2 cellular contexts compared by ENCODE assay signal in the genomic region with DNA sequence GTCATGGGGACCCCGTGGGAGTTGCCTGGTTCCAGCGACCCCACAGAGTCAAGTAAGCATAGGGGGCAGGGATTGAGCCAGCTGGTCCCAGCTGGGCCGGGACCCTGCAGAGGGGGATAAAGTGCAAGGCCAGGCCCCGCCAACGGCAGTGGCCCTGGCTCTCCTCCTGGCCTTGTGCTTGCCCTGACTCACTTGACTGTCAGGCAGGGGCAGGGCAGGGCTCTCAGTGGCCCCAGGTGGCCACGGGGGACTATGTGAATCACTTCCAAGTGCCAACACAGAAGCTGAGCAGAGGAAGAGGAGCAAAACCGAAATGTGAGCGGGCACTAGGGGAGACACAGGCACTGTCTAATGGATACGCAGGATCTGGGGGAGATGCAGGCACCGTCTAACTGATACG.
TF ChIP-seq lines count a peak whose summit lies in the region.

No MANE protein-coding gene starts in this region.

TF ChIP-seq in H1, 55 proteins besides CTCF, POLR2A, EP300 and RAD21:
- no peak for TF ChIP-seq SP4 (IDR thresholded peaks at IDR 0.05; ENCODE audit: low read length)
- TF ChIP-seq, protein P1, sequence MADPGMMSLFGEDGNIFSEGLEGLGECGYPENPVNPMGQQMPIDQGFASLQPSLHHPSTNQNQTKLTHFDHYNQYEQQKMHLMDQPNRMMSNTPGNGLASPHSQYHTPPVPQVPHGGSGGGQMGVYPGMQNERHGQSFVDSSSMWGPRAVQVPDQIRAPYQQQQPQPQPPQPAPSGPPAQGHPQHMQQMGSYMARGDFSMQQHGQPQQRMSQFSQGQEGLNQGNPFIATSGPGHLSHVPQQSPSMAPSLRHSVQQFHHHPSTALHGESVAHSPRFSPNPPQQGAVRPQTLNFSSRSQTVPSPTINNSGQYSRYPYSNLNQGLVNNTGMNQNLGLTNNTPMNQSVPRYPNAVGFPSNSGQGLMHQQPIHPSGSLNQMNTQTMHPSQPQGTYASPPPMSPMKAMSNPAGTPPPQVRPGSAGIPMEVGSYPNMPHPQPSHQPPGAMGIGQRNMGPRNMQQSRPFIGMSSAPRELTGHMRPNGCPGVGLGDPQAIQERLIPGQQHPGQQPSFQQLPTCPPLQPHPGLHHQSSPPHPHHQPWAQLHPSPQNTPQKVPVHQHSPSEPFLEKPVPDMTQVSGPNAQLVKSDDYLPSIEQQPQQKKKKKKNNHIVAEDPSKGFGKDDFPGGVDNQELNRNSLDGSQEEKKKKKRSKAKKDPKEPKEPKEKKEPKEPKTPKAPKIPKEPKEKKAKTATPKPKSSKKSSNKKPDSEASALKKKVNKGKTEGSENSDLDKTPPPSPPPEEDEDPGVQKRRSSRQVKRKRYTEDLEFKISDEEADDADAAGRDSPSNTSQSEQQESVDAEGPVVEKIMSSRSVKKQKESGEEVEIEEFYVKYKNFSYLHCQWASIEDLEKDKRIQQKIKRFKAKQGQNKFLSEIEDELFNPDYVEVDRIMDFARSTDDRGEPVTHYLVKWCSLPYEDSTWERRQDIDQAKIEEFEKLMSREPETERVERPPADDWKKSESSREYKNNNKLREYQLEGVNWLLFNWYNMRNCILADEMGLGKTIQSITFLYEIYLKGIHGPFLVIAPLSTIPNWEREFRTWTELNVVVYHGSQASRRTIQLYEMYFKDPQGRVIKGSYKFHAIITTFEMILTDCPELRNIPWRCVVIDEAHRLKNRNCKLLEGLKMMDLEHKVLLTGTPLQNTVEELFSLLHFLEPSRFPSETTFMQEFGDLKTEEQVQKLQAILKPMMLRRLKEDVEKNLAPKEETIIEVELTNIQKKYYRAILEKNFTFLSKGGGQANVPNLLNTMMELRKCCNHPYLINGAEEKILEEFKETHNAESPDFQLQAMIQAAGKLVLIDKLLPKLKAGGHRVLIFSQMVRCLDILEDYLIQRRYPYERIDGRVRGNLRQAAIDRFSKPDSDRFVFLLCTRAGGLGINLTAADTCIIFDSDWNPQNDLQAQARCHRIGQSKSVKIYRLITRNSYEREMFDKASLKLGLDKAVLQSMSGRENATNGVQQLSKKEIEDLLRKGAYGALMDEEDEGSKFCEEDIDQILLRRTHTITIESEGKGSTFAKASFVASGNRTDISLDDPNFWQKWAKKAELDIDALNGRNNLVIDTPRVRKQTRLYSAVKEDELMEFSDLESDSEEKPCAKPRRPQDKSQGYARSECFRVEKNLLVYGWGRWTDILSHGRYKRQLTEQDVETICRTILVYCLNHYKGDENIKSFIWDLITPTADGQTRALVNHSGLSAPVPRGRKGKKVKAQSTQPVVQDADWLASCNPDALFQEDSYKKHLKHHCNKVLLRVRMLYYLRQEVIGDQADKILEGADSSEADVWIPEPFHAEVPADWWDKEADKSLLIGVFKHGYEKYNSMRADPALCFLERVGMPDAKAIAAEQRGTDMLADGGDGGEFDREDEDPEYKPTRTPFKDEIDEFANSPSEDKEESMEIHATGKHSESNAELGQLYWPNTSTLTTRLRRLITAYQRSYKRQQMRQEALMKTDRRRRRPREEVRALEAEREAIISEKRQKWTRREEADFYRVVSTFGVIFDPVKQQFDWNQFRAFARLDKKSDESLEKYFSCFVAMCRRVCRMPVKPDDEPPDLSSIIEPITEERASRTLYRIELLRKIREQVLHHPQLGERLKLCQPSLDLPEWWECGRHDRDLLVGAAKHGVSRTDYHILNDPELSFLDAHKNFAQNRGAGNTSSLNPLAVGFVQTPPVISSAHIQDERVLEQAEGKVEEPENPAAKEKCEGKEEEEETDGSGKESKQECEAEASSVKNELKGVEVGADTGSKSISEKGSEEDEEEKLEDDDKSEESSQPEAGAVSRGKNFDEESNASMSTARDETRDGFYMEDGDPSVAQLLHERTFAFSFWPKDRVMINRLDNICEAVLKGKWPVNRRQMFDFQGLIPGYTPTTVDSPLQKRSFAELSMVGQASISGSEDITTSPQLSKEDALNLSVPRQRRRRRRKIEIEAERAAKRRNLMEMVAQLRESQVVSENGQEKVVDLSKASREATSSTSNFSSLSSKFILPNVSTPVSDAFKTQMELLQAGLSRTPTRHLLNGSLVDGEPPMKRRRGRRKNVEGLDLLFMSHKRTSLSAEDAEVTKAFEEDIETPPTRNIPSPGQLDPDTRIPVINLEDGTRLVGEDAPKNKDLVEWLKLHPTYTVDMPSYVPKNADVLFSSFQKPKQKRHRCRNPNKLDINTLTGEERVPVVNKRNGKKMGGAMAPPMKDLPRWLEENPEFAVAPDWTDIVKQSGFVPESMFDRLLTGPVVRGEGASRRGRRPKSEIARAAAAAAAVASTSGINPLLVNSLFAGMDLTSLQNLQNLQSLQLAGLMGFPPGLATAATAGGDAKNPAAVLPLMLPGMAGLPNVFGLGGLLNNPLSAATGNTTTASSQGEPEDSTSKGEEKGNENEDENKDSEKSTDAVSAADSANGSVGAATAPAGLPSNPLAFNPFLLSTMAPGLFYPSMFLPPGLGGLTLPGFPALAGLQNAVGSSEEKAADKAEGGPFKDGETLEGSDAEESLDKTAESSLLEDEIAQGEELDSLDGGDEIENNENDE (IDR thresholded peaks at IDR 0.05; ENCODE audit: insufficient replicate concordance, low read length), result no peak
- TF ChIP-seq RNF2 (IDR thresholded peaks at IDR 0.05; ENCODE audit: borderline replicate concordance, low read depth, low read length, missing control alignments, poor library complexity, severe bottlenecking), result no peak
- TF ChIP-seq ZNF274 (IDR thresholded peaks at IDR 0.05; ENCODE audit: borderline replicate concordance, extremely low read depth, low read length), result no peak
- no peak for TF ChIP-seq CHD1 (IDR thresholded peaks at IDR 0.05; ENCODE audit: low read depth, low read length)
- no peak for TF ChIP-seq JUN (IDR thresholded peaks at IDR 0.05; ENCODE audit: low read depth, low read length)
- no peak for TF ChIP-seq EGR1 (IDR thresholded peaks at IDR 0.05; ENCODE audit: borderline replicate concordance, low read depth, low read length)
- TF ChIP-seq RFX5 (IDR thresholded peaks at IDR 0.05; ENCODE audit: borderline replicate concordance, low read depth, low read length), result no peak
- TF ChIP-seq, protein P2, sequence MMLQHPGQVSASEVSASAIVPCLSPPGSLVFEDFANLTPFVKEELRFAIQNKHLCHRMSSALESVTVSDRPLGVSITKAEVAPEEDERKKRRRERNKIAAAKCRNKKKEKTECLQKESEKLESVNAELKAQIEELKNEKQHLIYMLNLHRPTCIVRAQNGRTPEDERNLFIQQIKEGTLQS (IDR thresholded peaks at IDR 0.05; ENCODE audit: insufficient read depth, low read depth, low read length), result no peak
- TF ChIP-seq CBX5 (IDR thresholded peaks at IDR 0.05; ENCODE audit: low read depth, low read length), result no peak
- no peak for TF ChIP-seq HDAC2 (IDR thresholded peaks at IDR 0.05; ENCODE audit: borderline replicate concordance in 1 of 2, low read depth in 2 of 2, low read length in 2 of 2)
- TF ChIP-seq TAF7 (optimal IDR thresholded peaks at IDR 0.05; ENCODE audit: borderline replicate concordance, low read depth, low read length), result no peak
- no peak for TF ChIP-seq TEAD4 (IDR thresholded peaks at IDR 0.05; ENCODE audit: low read depth, low read length)
- TF ChIP-seq MAX (IDR thresholded peaks at IDR 0.05), result no peak
- TF ChIP-seq YY1 (IDR thresholded peaks at IDR 0.05; ENCODE audit: low read depth, low read length), result no peak

TF ChIP-seq in SK-N-SH, 30 proteins besides CTCF, POLR2A, EP300 and RAD21:
- TF ChIP-seq TAF1 (IDR thresholded peaks at IDR 0.05; ENCODE audit: borderline replicate concordance, low read depth, low read length), result no peak
